In genomic region chr9:35079426-35080341, GRCh38 we compare ENCODE assay signal across 8 cellular contexts. TPM values are rescaled to one million over a fixed set of nuclear protein-coding genes. Genes with fewer than 3 reads are reported as not detected.
DNase-seq lines count a peak whose midpoint lies in the region; ATAC-seq and TF ChIP-seq lines count a peak whose summit lies in the region.

TSS of gene FANCG (minus strand) at chr9:35079942. CDS start at chr9:35079524, 418 bp downstream.

- DNase-seq in C1 segment of cervical spinal cord (lab: John Stamatoyannopoulos, UW) (peak; percentile 45 to 92 (median 86)), NCI-H748 (lab: John Stamatoyannopoulos, UW; ENCODE audit: unreplicated experiment) (peak; percentile 97), right lobe of liver (peak; percentile 93 to 95 (median 94))
- peak; percentile 86 to 89 for DNase-seq in activated CD4-positive, alpha-beta T cell treated with anti-CD3 and anti-CD28 coated beads, Interleukin-2, amount 50 U/mL, for 48 hours
- DNase-seq in stimulated activated CD4-positive, alpha-beta T cell treated with anti-CD3 and anti-CD28 coated beads, Interleukin-4, amount 100 ng/mL, for 4 hours: peak; percentile 78 to 79

- ATAC-seq in GM19328 (IDR thresholded peaks at IDR 0.05; ENCODE audit: unreplicated experiment) (peak; percentile 87), HG03520 (IDR thresholded peaks at IDR 0.05; ENCODE audit: unreplicated experiment) (peak; percentile 92), right lobe of liver (peak; percentile 97 to 99 (median 98))

- H3K36me3 ChIP-seq in duodenal mucosa (ENCODE audit: control insufficient read depth in 1 of 2, insufficient read depth in 2 of 2, low read length in 2 of 2) (peaks cover 0 to 13% of the 10 kb centered on the region in 2 donors), right lobe of liver (no peaks in the 10 kb centered on the region)

- H3K4me1 ChIP-seq in duodenal mucosa (ENCODE audit: control insufficient read depth in 1 of 2, insufficient read depth in 2 of 2, low read length in 2 of 2) (peaks cover 11 to 20% of the 10 kb centered on the region in 2 donors), right lobe of liver (peaks cover 0 to 7% (median 0%) of the 10 kb centered on the region in 4 donors)

- TF ChIP-seq POLR2A in right lobe of liver (IDR thresholded peaks at IDR 0.05): peak; percentile 32

- under 1% methylated on average over 23 of the region's 67 CpGs for WGBS in right lobe of liver (ENCODE audit: insufficient coverage, low coverage, low lambda C conversion rate, missing lambda C conversion rate)

- intact Hi-C loops in right lobe of liver (cut with DNase I): no loop called here

- peak within 1 kb of the TSS; percentile 54 for H3K27ac ChIP-seq in duodenal mucosa (ENCODE audit: low read depth, low read length)
- peak within 1 kb of the TSS in 2 of 3 donors; percentile 52 to 60 for H3K27ac ChIP-seq in right lobe of liver

- H3K4me3 ChIP-seq in duodenal mucosa (ENCODE audit: low read depth in 1 of 2, low read length in 2 of 2) (peak within 1 kb of the TSS; percentile 84 to 92), right lobe of liver (peak within 1 kb of the TSS; percentile 61 to 92 (median 79))

- peak within 1 kb of the TSS; percentile 70 to 88 for H3K9ac ChIP-seq in duodenal mucosa (ENCODE audit: low read depth in 1 of 2, low read length in 2 of 2)

- no peak for TF ChIP-seq CTCF in right lobe of liver (IDR thresholded peaks at IDR 0.05)

- no peaks in the 10 kb centered on the region for H3K27me3 ChIP-seq in duodenal mucosa (ENCODE audit: control insufficient read depth in 1 of 2, insufficient read depth in 2 of 2, low read length in 2 of 2)
- no peaks in the 10 kb centered on the region for H3K27me3 ChIP-seq in right lobe of liver

- H3K9me3 ChIP-seq in duodenal mucosa (ENCODE audit: control insufficient read depth in 1 of 2, low read length in 2 of 2) (no peaks in the 10 kb centered on the region), right lobe of liver (no peaks in the 10 kb centered on the region)

RNA-seq across cellular contexts. Expression of gene FANCG, which starts in this region (rescaled TPM):
- 1 to 10 TPM; 2.9 to 7.1 (median 4.2) TPM for total RNA-seq in right lobe of liver

Comparison
In these comparisons a context has a peak if more than half of its experiments do, and no peak if none do; other contexts are left out.
1. Peak in every context shown above with its lines: DNase-seq, ATAC-seq, H3K4me3 ChIP-seq and H3K27ac ChIP-seq.